Comparison of ENCODE assay signal across 8 cellular contexts in genomic region chr2:113240915-113241911, GRCh38. TPM values are rescaled to one million over a fixed set of nuclear protein-coding genes. Genes with fewer than 3 reads are reported as not detected.
DNase-seq lines count a peak whose midpoint lies in the region; ATAC-seq, FAIRE-seq and TF ChIP-seq lines count a peak whose summit lies in the region.

No MANE protein-coding gene starts in this region.

- no peaks in the 10 kb centered on the region for H3K36me3 Mint-ChIP-seq in activated T-helper 1 cell treated with anti-CD3 and anti-CD28 coated beads, Interleukin-12 subunit alpha, Interleukin-12 subunit beta, Interleukin-2, Interleukin-4 antibody, amounts not matched to agents 30 ng/mL and 10 ng/mL and 1 ng/mL, durations not matched to agents 14 hours and 24 hours and 36 hours (ENCODE audit: low read depth)
- peaks cover 0 to 42% (median 0%) of the 10 kb centered on the region in 3 donors for H3K36me3 Mint-ChIP-seq in CD8-positive, alpha-beta memory T cell

- no peak for FAIRE-seq in small intestine (lab: Jason Lieb, UNC)

- H3K9me3 Mint-ChIP-seq in activated T-helper 1 cell treated with anti-CD3 and anti-CD28 coated beads, Interleukin-12 subunit alpha, Interleukin-12 subunit beta, Interleukin-2, Interleukin-4 antibody, amounts not matched to agents 30 ng/mL and 10 ng/mL and 1 ng/mL, durations not matched to agents 14 hours and 24 hours and 36 hours: no peaks in the 10 kb centered on the region
- no peaks in the 10 kb centered on the region for H3K9me3 Mint-ChIP-seq in CD8-positive, alpha-beta memory T cell

- H3K27me3 ChIP-seq in heart left ventricle (no peaks in the 10 kb centered on the region), small intestine (ENCODE audit: control insufficient read depth in 2 of 2, insufficient read depth in 2 of 2, low read length in 2 of 2) (no peaks in the 10 kb centered on the region)
- H3K27me3 ChIP-seq in CD8-positive, alpha-beta memory T cell (ENCODE audit: insufficient read depth, low read length, poor library complexity, severe bottlenecking): no peaks in the 10 kb centered on the region

- POLR2A ChIA-PET in AG04449 (lab: Yijun Ruan, JAX) (interaction anchor here (0.8 to 1.1 kb wide), 4 partner anchors 8 to 42 kb away, joined by 3 to 5 read pairs (median 3); no protein-coding TSS in a partner anchor), GM10248 (lab: Yijun Ruan, JAX) (no interaction called here)
- POLR2A ChIA-PET in CD8-positive, alpha-beta memory T cell (lab: Charles Lee): no interaction called here

- WGBS in heart left ventricle, 4 donors: 77 to 83% (median 80%) methylated on average over 18 of the region's 18 CpGs
- 72 to 77% (median 73%) methylated on average over 18 of the region's 18 CpGs for WGBS in small intestine, 3 donors

- H3K4me1 ChIP-seq in heart left ventricle (peaks cover 5 to 41% (median 23%) of the 10 kb centered on the region in 12 donors), small intestine (ENCODE audit: control insufficient read depth in 2 of 2, insufficient read depth in 1 of 2, low read depth in 1 of 2, low read length in 1 of 2) (peaks cover 0 to 4% of the 10 kb centered on the region in 2 donors)
- H3K4me1 ChIP-seq in CD8-positive, alpha-beta memory T cell (ENCODE audit: insufficient read depth, low read length): no peaks in the 10 kb centered on the region

- intact Hi-C loops in activated T-helper 1 cell treated with anti-CD3 and anti-CD28 coated beads, Interleukin-12 subunit alpha, Interleukin-12 subunit beta, Interleukin-2, Interleukin-4 antibody, amounts not matched to agents 30 ng/mL and 10 ng/mL and 1 ng/mL, durations not matched to agents 14 hours and 24 hours and 36 hours (cut with micrococcal nuclease): no loop called here
- intact Hi-C loops in heart left ventricle (cut with DNase I): loop anchor here in 1 of 10 donors (2.0 kb wide), 1 partner anchor 42 kb away; no protein-coding TSS in a partner anchor

- TF ChIP-seq CTCF in AG04449 (IDR thresholded peaks at IDR 0.05; ENCODE audit: insufficient read depth, low read length, missing control alignments): no peak
- TF ChIP-seq CTCF in heart left ventricle (IDR thresholded peaks at IDR 0.05): no peak
- no peak for TF ChIP-seq CTCF in GM10248 (IDR thresholded peaks at IDR 0.05; ENCODE audit: control extremely low read depth, extremely low read depth, low read depth, missing control alignments)

- H3K9me3 ChIP-seq in heart left ventricle: no peaks in the 10 kb centered on the region
- no peaks in the 10 kb centered on the region for H3K9me3 ChIP-seq in small intestine (ENCODE audit: control insufficient read depth, low read depth)
- no peaks in the 10 kb centered on the region for H3K9me3 ChIP-seq in CD8-positive, alpha-beta memory T cell (ENCODE audit: low read length)

- H3K36me3 ChIP-seq in heart left ventricle (no peaks in the 10 kb centered on the region), small intestine (ENCODE audit: control insufficient read depth in 2 of 2, insufficient read depth in 2 of 2, low read length in 2 of 2) (no peaks in the 10 kb centered on the region)
- H3K36me3 ChIP-seq in CD8-positive, alpha-beta memory T cell (ENCODE audit: insufficient read depth, low read length): no peaks in the 10 kb centered on the region

- H3K4me1 Mint-ChIP-seq in activated T-helper 1 cell treated with anti-CD3 and anti-CD28 coated beads, Interleukin-12 subunit alpha, Interleukin-12 subunit beta, Interleukin-2, Interleukin-4 antibody, amounts not matched to agents 30 ng/mL and 10 ng/mL and 1 ng/mL, durations not matched to agents 14 hours and 24 hours and 36 hours (ENCODE audit: low read depth): peaks cover 19% of the 10 kb centered on the region
- peaks cover 7 to 50% (median 25%) of the 10 kb centered on the region in 3 donors for H3K4me1 Mint-ChIP-seq in CD8-positive, alpha-beta memory T cell

- H3K27ac ChIP-seq in heart left ventricle: peak overlapping the region in 10 of 12 donors; percentile 11 to 90 (median 59)
- H3K27ac ChIP-seq in small intestine (ENCODE audit: low read depth in 1 of 2, low read length in 1 of 2): peak overlapping the region in 1 of 2 donors; percentile 3
- H3K27ac ChIP-seq in CD8-positive, alpha-beta memory T cell (ENCODE audit: low read depth, low read length): no peak overlapping the region

- peak overlapping the region; percentile 16 for H3K4me3 Mint-ChIP-seq in activated T-helper 1 cell treated with anti-CD3 and anti-CD28 coated beads, Interleukin-12 subunit alpha, Interleukin-12 subunit beta, Interleukin-2, Interleukin-4 antibody, amounts not matched to agents 30 ng/mL and 10 ng/mL and 1 ng/mL, durations not matched to agents 14 hours and 24 hours and 36 hours
- H3K4me3 Mint-ChIP-seq in CD8-positive, alpha-beta memory T cell: no peak overlapping the region

- no peaks in the 10 kb centered on the region for H3K27me3 Mint-ChIP-seq in activated T-helper 1 cell treated with anti-CD3 and anti-CD28 coated beads, Interleukin-12 subunit alpha, Interleukin-12 subunit beta, Interleukin-2, Interleukin-4 antibody, amounts not matched to agents 30 ng/mL and 10 ng/mL and 1 ng/mL, durations not matched to agents 14 hours and 24 hours and 36 hours (ENCODE audit: insufficient read depth)
- H3K27me3 Mint-ChIP-seq in CD8-positive, alpha-beta memory T cell: peaks cover 0 to 4% of the 10 kb centered on the region in 2 donors

- CTCF ChIA-PET in AG04449 (lab: Yijun Ruan, JAX) (interaction anchor here (0.7 to 13.9 kb wide), 12 partner anchors 8 to 149 kb away, joined by 3 to 240 read pairs (median 4); no protein-coding TSS in a partner anchor), GM10248 (lab: Yijun Ruan, JAX) (interaction anchor here (1.2 to 5.0 kb wide), 8 partner anchors 7 to 161 kb away, joined by 3 to 39 read pairs (median 6); no protein-coding TSS in a partner anchor)
- CTCF ChIA-PET in CD8-positive, alpha-beta memory T cell (lab: Charles Lee): interaction anchor here (1.2 to 12.0 kb wide), 3 partner anchors 7 to 42 kb away, joined by 3 to 90 read pairs (median 4); no protein-coding TSS in a partner anchor

- peak; percentile 95 for DNase-seq in AG04449 (ENCODE audit: low read depth, low spot score)
- DNase-seq in LoVo (ENCODE audit: low spot score): peak; percentile 95
- no peak for DNase-seq in activated T-helper 1 cell treated with anti-CD3 and anti-CD28 coated beads, Interleukin-12 subunit alpha, Interleukin-12 subunit beta, Interleukin-2, Interleukin-4 antibody, amounts not matched to agents 30 ng/mL and 10 ng/mL and 1 ng/mL, durations not matched to agents 14 hours and 24 hours and 36 hours (ENCODE audit: low spot score)
- peak in 3 of 5 donors; percentile 35 to 89 (median 69) for DNase-seq in heart left ventricle
- peak; percentile 58 for DNase-seq in small intestine
- no peak for DNase-seq in CD8-positive, alpha-beta memory T cell
- DNase-seq in GM10248 (ENCODE audit: extremely low spot score): no peak

- H3K4me3 ChIP-seq in AG04449 (ENCODE audit: low read depth, low read length) (peak overlapping the region; percentile 15; the same call in 1 of the 2 replicates), heart left ventricle (no peak overlapping the region), small intestine (ENCODE audit: low read depth in 1 of 2, low read length in 2 of 2) (no peak overlapping the region)
- no peak overlapping the region for H3K4me3 ChIP-seq in CD8-positive, alpha-beta memory T cell (ENCODE audit: low read length)

- peak; percentile 69 to 90 (median 80) for ATAC-seq in heart left ventricle
- no peak for ATAC-seq in GM18502 (IDR thresholded peaks at IDR 0.05; ENCODE audit: poor library complexity, unreplicated experiment)

- H3K27ac Mint-ChIP-seq in activated T-helper 1 cell treated with anti-CD3 and anti-CD28 coated beads, Interleukin-12 subunit alpha, Interleukin-12 subunit beta, Interleukin-2, Interleukin-4 antibody, amounts not matched to agents 30 ng/mL and 10 ng/mL and 1 ng/mL, durations not matched to agents 14 hours and 24 hours and 36 hours: peak overlapping the region; percentile 49
- peak overlapping the region in 2 of 8 donors; percentile 31 to 77 for H3K27ac Mint-ChIP-seq in CD8-positive, alpha-beta memory T cell

- no peak for TF ChIP-seq POLR2A in heart left ventricle (IDR thresholded peaks at IDR 0.05)

RNA-seq across cellular contexts. Expression of gene PAX8, which starts 37.5 kb away (rescaled TPM):
- total RNA-seq in activated T-helper 1 cell treated with anti-CD3 and anti-CD28 coated beads, Interleukin-12 subunit alpha, Interleukin-12 subunit beta, Interleukin-2, Interleukin-4 antibody, amounts not matched to agents 30 ng/mL and 10 ng/mL and 1 ng/mL, durations not matched to agents 14 hours and 24 hours and 36 hours: 0.70 and 1.6 TPM in 2 replicates
- 1 to 10 TPM in 2 of 9 donors, under 1 TPM in 4, not detected in 3; 0.44 to 2.3 (median 0.65) TPM for total RNA-seq in heart left ventricle
- polyA plus RNA-seq in heart left ventricle: under 1 TPM in 1 of 2 donors, not detected in 1; 0.53 TPM
- 1 to 10 TPM in 2 of 3 donors, under 1 TPM in 1; 0.45 to 3.8 (median 1.2) TPM for polyA plus RNA-seq in small intestine
- 1 to 10 TPM; 2.3 TPM for total RNA-seq in CD8-positive, alpha-beta memory T cell
- 0.97 TPM for polyA plus RNA-seq in CD8-positive, alpha-beta memory T cell

Comparison
In these comparisons a context has a peak if more than half of its experiments do, and no peak if none do; other contexts are left out.
1. DNase-seq: peak in AG04449 (single experiment), LoVo (single experiment), heart left ventricle (3 of 5) and small intestine (single experiment); none in activated T-helper 1 cell treated with anti-CD3 and anti-CD28 coated beads, Interleukin-12 subunit alpha, Interleukin-12 subunit beta, Interleukin-2, Interleukin-4 antibody, amounts not matched to agents 30 ng/mL and 10 ng/mL and 1 ng/mL, durations not matched to agents 14 hours and 24 hours and 36 hours (single experiment), CD8-positive, alpha-beta memory T cell (0 of 5) and GM10248 (single experiment).